In genomic region chr19:35645680-35646511, GRCh38 we compare ENCODE assay signal across 8 cellular contexts. TPM values are rescaled to one million over a fixed set of nuclear protein-coding genes. Genes with fewer than 3 reads are reported as not detected.
A peak's percentile ranks its signal among the peaks of the same experiment; 100 is the strongest.
DNase-seq lines count a peak whose midpoint lies in the region; ATAC-seq and TF ChIP-seq lines count a peak whose summit lies in the region.
"Had no signal": no experiment of that assay in that cellular context is flagged by ENCODE, and none has a peak within 500 bp of the region (broad histone marks: within the 10 kb centered on the region; RNA-seq: fewer than 3 reads in every experiment).

No MANE protein-coding gene starts in this region.

- peaks cover 7% of the 10 kb centered on the region for H3K36me3 ChIP-seq in left ventricle myocardium inferior
- no peaks in the 10 kb centered on the region for H3K36me3 ChIP-seq in hepatocyte (replicated peaks; ENCODE audit: insufficient read depth, low read depth)
- no peaks in the 10 kb centered on the region for H3K36me3 ChIP-seq in uterus
- H3K36me3 ChIP-seq: thoracic aorta had no signal

- peak overlapping the region; percentile 75 for H2AFZ ChIP-seq in hepatocyte

- DNase-seq in left ventricle myocardium inferior: no peak
- DNase-seq in Right ventricle myocardium superior: no peak
- no peak for DNase-seq in hepatocyte (ENCODE audit: low spot score)
- DNase-seq in uterus: no peak
- DNase-seq in DMS79 (lab: John Stamatoyannopoulos, UW): no peak
- DNase-seq in NCI-H146 (lab: John Stamatoyannopoulos, UW): no peak

- peak overlapping the region; percentile 94 for H3K4me2 ChIP-seq in hepatocyte

- H3K4me1 ChIP-seq in left ventricle myocardium inferior: peaks cover 64% of the 10 kb centered on the region
- H3K4me1 ChIP-seq in hepatocyte (ENCODE audit: insufficient read depth): peaks cover 16% of the 10 kb centered on the region
- H3K4me1 ChIP-seq in uterus: peaks cover 0 to 7% of the 10 kb centered on the region in 2 donors
- H3K4me1 ChIP-seq: SJCRH30 had no signal

- H3K27ac ChIP-seq in left ventricle myocardium inferior (replicated peaks): peak overlapping the region; percentile 89
- peak overlapping the region; percentile 96 for H3K27ac ChIP-seq in hepatocyte
- H3K27ac ChIP-seq in uterus: peak overlapping the region; percentile 85 to 91
- H3K27ac ChIP-seq: SJCRH30 had no signal

- WGBS in hepatocyte (ENCODE audit: low lambda C conversion rate, missing lambda C conversion rate): 77% methylated on average over 7 of the region's 7 CpGs

- H3K9me3 ChIP-seq in left ventricle myocardium inferior (replicated peaks): no peaks in the 10 kb centered on the region
- H3K9me3 ChIP-seq in hepatocyte (ENCODE audit: low read depth): no peaks in the 10 kb centered on the region
- H3K9me3 ChIP-seq in uterus: no peaks in the 10 kb centered on the region
- H3K9me3 ChIP-seq: SJCRH30, thoracic aorta had no signal

- H3K4me3 ChIP-seq in left ventricle myocardium inferior (no peak overlapping the region), hepatocyte (no peak overlapping the region), uterus (no peak overlapping the region)

- intact Hi-C loops in left ventricle myocardium inferior (cut with micrococcal nuclease) (no loop called here), Right ventricle myocardium superior (cut with DNase I) (no loop called here), uterus (cut with DNase I; ENCODE audit: low total_unique reads) (no loop called here)

- TF ChIP-seq CTCF in left ventricle myocardium inferior (IDR thresholded peaks at IDR 0.05; ENCODE audit: borderline replicate concordance) (no peak), hepatocyte (IDR thresholded peaks at IDR 0.05; ENCODE audit: poor library complexity) (no peak), uterus (IDR thresholded peaks at IDR 0.05) (no peak)

- TF ChIP-seq POLR2A in uterus (IDR thresholded peaks at IDR 0.05): no peak

- ATAC-seq in Right ventricle myocardium superior (ENCODE audit: poor library complexity): no peak

- no peaks in the 10 kb centered on the region for H3K9me2 ChIP-seq in hepatocyte (replicated peaks; ENCODE audit: insufficient read depth)

- peaks cover 4% of the 10 kb centered on the region for H4K20me1 ChIP-seq in hepatocyte (ENCODE audit: insufficient read depth, poor library complexity, severe bottlenecking)

- peaks cover 26% of the 10 kb centered on the region for H3K79me2 ChIP-seq in hepatocyte

- no peaks in the 10 kb centered on the region for H3K27me3 ChIP-seq in left ventricle myocardium inferior (ENCODE audit: low read depth)
- H3K27me3 ChIP-seq in hepatocyte: no peaks in the 10 kb centered on the region
- H3K27me3 ChIP-seq in uterus: no peaks in the 10 kb centered on the region
- H3K27me3 ChIP-seq: SJCRH30 had no signal

RNA-seq across cellular contexts. Expression of gene COX6B1, which starts 2.2 kb away (rescaled TPM):
- total RNA-seq in left ventricle myocardium inferior (1,365 TPM), Right ventricle myocardium superior (1,337 TPM), hepatocyte (586 and 603 TPM in 2 replicates), uterus (100 to 1,000 TPM in 3 of 4 donors, 10 to 100 TPM in 1; 47.4 to 344 (median 208) TPM)
- 635 and 692 TPM in 2 replicates for polyA plus RNA-seq in hepatocyte

RNA-seq across cellular contexts. Expression of gene ETV2, which starts 4.4 kb away (rescaled TPM):
- 0.33 TPM for total RNA-seq in left ventricle myocardium inferior
- 0.32 TPM for total RNA-seq in Right ventricle myocardium superior
- total RNA-seq in hepatocyte: 1.0 and 1.4 TPM in 2 replicates
- 0.79 and 3.5 TPM in 2 replicates for polyA plus RNA-seq in hepatocyte
- total RNA-seq in uterus: 1 to 10 TPM in 1 of 4 donors, under 1 TPM in 1, not detected in 2; 0.48 to 1.6 TPM
- total RNA-seq: thoracic aorta had no signal

RNA-seq across cellular contexts. Expression of gene RBM42, which starts 17.1 kb away (rescaled TPM):
- total RNA-seq in left ventricle myocardium inferior (52.7 TPM), Right ventricle myocardium superior (48.9 TPM), hepatocyte (43.3 and 43.6 TPM in 2 replicates), uterus (10 to 100 TPM; 23.8 to 60.0 (median 31.5) TPM)
- polyA plus RNA-seq in hepatocyte: 113 and 125 TPM in 2 replicates

RNA-seq across cellular contexts. Expression of gene UPK1A, which starts 20.4 kb away (rescaled TPM):
- total RNA-seq in left ventricle myocardium inferior: not detected
- total RNA-seq in Right ventricle myocardium superior: not detected
- 3.6 and 7.8 TPM in 2 replicates for total RNA-seq in hepatocyte
- polyA plus RNA-seq in hepatocyte: 19.6 and 27.5 TPM in 2 replicates
- under 1 TPM in 1 of 4 donors, not detected in 3; 0.91 TPM for total RNA-seq in uterus
- total RNA-seq: SJCRH30, thoracic aorta had no signal

RNA-seq across cellular contexts. Expression of gene HAUS5, which starts 33.4 kb away (rescaled TPM):
- total RNA-seq in left ventricle myocardium inferior: 3.7 TPM
- 3.3 TPM for total RNA-seq in Right ventricle myocardium superior
- total RNA-seq in hepatocyte: 4.9 and 6.3 TPM in 2 replicates
- polyA plus RNA-seq in hepatocyte: 12.6 and 15.4 TPM in 2 replicates
- total RNA-seq in uterus: 10 to 100 TPM in 3 of 4 donors, 1 to 10 TPM in 1; 6.1 to 37.9 (median 17.7) TPM
